Comparison of ENCODE assay signal across 1 cellular context in genomic region chr11:88404932-88405710, GRCh38.
TF ChIP-seq lines count a peak whose summit lies in the region.

No MANE protein-coding gene starts in this region.

TF ChIP-seq in IMR-90, 13 proteins besides CTCF, POLR2A, EP300 and RAD21:
- TF ChIP-seq, protein P1, sequence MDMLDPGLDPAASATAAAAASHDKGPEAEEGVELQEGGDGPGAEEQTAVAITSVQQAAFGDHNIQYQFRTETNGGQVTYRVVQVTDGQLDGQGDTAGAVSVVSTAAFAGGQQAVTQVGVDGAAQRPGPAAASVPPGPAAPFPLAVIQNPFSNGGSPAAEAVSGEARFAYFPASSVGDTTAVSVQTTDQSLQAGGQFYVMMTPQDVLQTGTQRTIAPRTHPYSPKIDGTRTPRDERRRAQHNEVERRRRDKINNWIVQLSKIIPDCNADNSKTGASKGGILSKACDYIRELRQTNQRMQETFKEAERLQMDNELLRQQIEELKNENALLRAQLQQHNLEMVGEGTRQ (IDR thresholded peaks at IDR 0.05; ENCODE audit: low read depth, low read length), result no peak
- TF ChIP-seq RFX5 (IDR thresholded peaks at IDR 0.05; ENCODE audit: low read depth, low read length) (no peak), SMC3 (IDR thresholded peaks at IDR 0.05; ENCODE audit: low read depth, low read length) (no peak), CHD1 (IDR thresholded peaks at IDR 0.05; ENCODE audit: low read depth, low read length) (no peak), FOS (IDR thresholded peaks at IDR 0.05; ENCODE audit: low read depth, low read length) (no peak), NFE2L2 (IDR thresholded peaks at IDR 0.05; ENCODE audit: low read depth, low read length) (no peak), MAFK (IDR thresholded peaks at IDR 0.05; ENCODE audit: low read depth, low read length) (no peak), ELK1 (IDR thresholded peaks at IDR 0.05; ENCODE audit: borderline replicate concordance, low read depth, low read length) (no peak), MXI1 (IDR thresholded peaks at IDR 0.05; ENCODE audit: borderline replicate concordance, low read depth, low read length) (no peak), BHLHE40 (IDR thresholded peaks at IDR 0.05; ENCODE audit: low read depth, low read length) (no peak)
TF ChIP-seq in IMR-90: peak in this region for 0.
